ENCODE assay signal across 25 cellular contexts in the genomic region with DNA sequence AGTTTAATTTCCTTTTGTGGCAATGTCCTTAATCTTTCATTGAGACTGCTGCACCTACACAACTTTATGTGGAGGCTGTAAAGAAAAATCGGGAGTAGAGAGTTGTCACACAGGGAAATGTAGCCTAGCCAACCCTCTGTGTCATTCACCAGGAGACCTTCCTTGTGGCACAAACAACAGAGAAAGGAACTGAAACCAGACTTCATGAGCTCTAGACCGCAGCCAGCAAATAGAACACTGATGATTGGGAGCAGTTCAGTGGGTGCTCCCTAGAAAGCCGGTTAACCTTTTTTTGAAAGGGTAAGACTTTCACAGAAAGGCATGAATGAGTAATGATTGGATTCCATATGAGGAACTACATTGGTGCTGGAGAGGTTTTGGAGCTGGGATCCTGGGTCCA.
DNase-seq lines count a peak whose midpoint lies in the region; ATAC-seq and TF ChIP-seq lines count a peak whose summit lies in the region.
"Had no signal": no experiment of that assay in that cellular context is flagged by ENCODE, and none has a peak within 500 bp of the region (broad histone marks: within the 10 kb centered on the region; RNA-seq: fewer than 3 reads in every experiment).

No MANE protein-coding gene starts in this region.

- H3K4me3 Mint-ChIP-seq in T-cell, result no peak overlapping the region
- H3K4me3 Mint-ChIP-seq: activated CD4-positive, alpha-beta memory T cell treated with anti-CD3 and anti-CD28 coated beads, Interleukin-2, amount 10 ng/mL, durations not matched to agents 7 days and 5 days; H9; naive B cell; T-helper 2 cell treated with Interferon-gamma antibody and Interleukin-4, amounts not matched to agents 5 μg/mL and 100 μg/mL, for 36 hours had no signal

- H3K27me3 ChIP-seq in OCI-LY3 (ENCODE audit: low read depth, low read length) (no peaks in the 10 kb centered on the region), mesendoderm (ENCODE audit: insufficient read depth, low read length, poor library complexity) (no peaks in the 10 kb centered on the region)
- H3K27me3 ChIP-seq: foreskin keratinocyte, sigmoid colon, suprapubic skin, vagina had no signal

- no peak overlapping the region for H4K5ac ChIP-seq in mesendoderm (ENCODE audit: low read length)

- no peak for TF ChIP-seq CTCF in OCI-LY3 (IDR thresholded peaks at IDR 0.05; ENCODE audit: low read depth, low read length)

- ATAC-seq in GM18909 (IDR thresholded peaks at IDR 0.05; ENCODE audit: poor library complexity, unreplicated experiment), result peak; percentile 61
- no peak for ATAC-seq in T-cell (replicated peaks in 1 of 4)
- ATAC-seq in HG03108 (IDR thresholded peaks at IDR 0.05; ENCODE audit: unreplicated experiment), result no peak
- ATAC-seq: foreskin keratinocyte, Panc1 had no signal

- H3K18ac ChIP-seq in mesendoderm (ENCODE audit: low read length), result peak overlapping the region; percentile 83

- H2BK5ac ChIP-seq in mesendoderm (ENCODE audit: low read length), result no peak overlapping the region

- no peak overlapping the region for H3K4ac ChIP-seq in mesendoderm (ENCODE audit: low read depth, low read length)

- no peaks in the 10 kb centered on the region for H3K79me1 ChIP-seq in mesendoderm (ENCODE audit: low read length)

- H3K9me3 Mint-ChIP-seq in T-cell, result peaks cover 0 to 7% (median 2%) of the 10 kb centered on the region in 3 donors
- H3K9me3 Mint-ChIP-seq: activated CD4-positive, alpha-beta memory T cell treated with anti-CD3 and anti-CD28 coated beads, Interleukin-2, amount 10 ng/mL, durations not matched to agents 7 days and 5 days; CD14-positive monocyte; H9; naive B cell; T-helper 2 cell treated with Interferon-gamma antibody and Interleukin-4, amounts not matched to agents 5 μg/mL and 100 μg/mL, for 36 hours had no signal

- no peak overlapping the region for H2AFZ ChIP-seq in OCI-LY3 (ENCODE audit: low read depth, low read length)

- WGBS in mesendoderm (ENCODE audit: extremely low coverage, insufficient coverage, low lambda C conversion rate), result no CpG with 5 or more reads among the region's 3 CpGs

- no peak overlapping the region for H3K27ac Mint-ChIP-seq in T-cell
- H3K27ac Mint-ChIP-seq: activated CD4-positive, alpha-beta memory T cell treated with anti-CD3 and anti-CD28 coated beads, Interleukin-2, amount 10 ng/mL, durations not matched to agents 7 days and 5 days; H9; naive B cell; T-helper 2 cell treated with Interferon-gamma antibody and Interleukin-4, amounts not matched to agents 5 μg/mL and 100 μg/mL, for 36 hours had no signal

- H3K4me3 ChIP-seq in OCI-LY3 (ENCODE audit: low read length) (peak overlapping the region; percentile 27), mesendoderm (ENCODE audit: low read length) (no peak overlapping the region)
- H3K4me3 ChIP-seq: sigmoid colon, suprapubic skin, vagina had no signal

- no peaks in the 10 kb centered on the region for H3K36me3 Mint-ChIP-seq in T-cell
- H3K36me3 Mint-ChIP-seq: CD14-positive monocyte, naive B cell had no signal

- DNase-seq in Ammon's horn (ENCODE audit: low spot score) (peak; percentile 56), mesendoderm (no peak), T-cell (no peak), dermis blood vessel endothelial cell (no peak), DMS79 (lab: John Stamatoyannopoulos, UW) (no peak)
- DNase-seq: activated CD4-positive, alpha-beta memory T cell treated with anti-CD3 and anti-CD28 coated beads, Interleukin-2, amount 10 ng/mL, durations not matched to agents 7 days and 5 days; activated CD4-positive, CD25-positive, alpha-beta regulatory T cell; activated naive CD4-positive, alpha-beta T cell; central memory CD4-positive, alpha-beta T cell; erythroblast; foreskin keratinocyte; H9; hippocampal formation; naive B cell; NCI-H1436 treated with DMSO at 0.1 percent for 48 hours; NCI-H774; sigmoid colon had no signal

- H3K79me2 ChIP-seq in OCI-LY3 (ENCODE audit: low read length) (no peaks in the 10 kb centered on the region), mesendoderm (ENCODE audit: control insufficient read depth, insufficient read depth, low read length) (no peaks in the 10 kb centered on the region)

- CTCF ChIA-PET in T-cell (lab: Charles Lee), result no interaction called here

- POLR2A ChIA-PET in T-cell (lab: Charles Lee), result no interaction called here

- no peak overlapping the region for H3K9ac ChIP-seq in OCI-LY3 (ENCODE audit: low read length)
- no peak overlapping the region for H3K9ac ChIP-seq in mesendoderm (ENCODE audit: low read length)

- H3K4me2 ChIP-seq in OCI-LY3 (ENCODE audit: low read length) (peak overlapping the region; percentile 56), mesendoderm (ENCODE audit: low read length) (no peak overlapping the region)

- H3K56ac ChIP-seq in mesendoderm (ENCODE audit: low read length), result no peak overlapping the region

- H3K27me3 Mint-ChIP-seq in T-cell, result no peaks in the 10 kb centered on the region
- H3K27me3 Mint-ChIP-seq: activated CD4-positive, alpha-beta memory T cell treated with anti-CD3 and anti-CD28 coated beads, Interleukin-2, amount 10 ng/mL, durations not matched to agents 7 days and 5 days; naive B cell had no signal

- H3K4me1 ChIP-seq in OCI-LY3 (ENCODE audit: low read length) (peaks cover 23% of the 10 kb centered on the region), mesendoderm (ENCODE audit: control insufficient read depth, low read depth, low read length) (peaks cover 2% of the 10 kb centered on the region)
- H3K4me1 ChIP-seq: foreskin keratinocyte, sigmoid colon, vagina had no signal

- H3K9me3 ChIP-seq in OCI-LY3 (ENCODE audit: insufficient read depth, low read length), result no peaks in the 10 kb centered on the region
- H3K9me3 ChIP-seq: sigmoid colon, suprapubic skin, vagina had no signal

- H4K20me1 ChIP-seq in OCI-LY3 (ENCODE audit: insufficient read depth, low read length), result no peaks in the 10 kb centered on the region

- H3K27ac ChIP-seq in OCI-LY3 (ENCODE audit: low read length), result no peak overlapping the region
- H3K27ac ChIP-seq in mesendoderm (ENCODE audit: low read depth, low read length), result no peak overlapping the region
- H3K27ac ChIP-seq: foreskin keratinocyte, sigmoid colon, suprapubic skin, vagina had no signal

- no peak overlapping the region for H2BK120ac ChIP-seq in mesendoderm (ENCODE audit: low read depth, low read length)

- H3K23ac ChIP-seq in mesendoderm (ENCODE audit: low read length), result no peak overlapping the region

- H4K8ac ChIP-seq in mesendoderm (ENCODE audit: low read depth, low read length), result no peak overlapping the region

- H3K4me1 Mint-ChIP-seq in T-cell, result no peaks in the 10 kb centered on the region
- H3K4me1 Mint-ChIP-seq: activated CD4-positive, alpha-beta memory T cell treated with anti-CD3 and anti-CD28 coated beads, Interleukin-2, amount 10 ng/mL, durations not matched to agents 7 days and 5 days; naive B cell had no signal

- no peak overlapping the region for H2BK15ac ChIP-seq in mesendoderm (replicated peaks; ENCODE audit: low read depth)

- H2AK5ac ChIP-seq in mesendoderm (ENCODE audit: low read length), result no peak overlapping the region

- no peaks in the 10 kb centered on the region for H3K36me3 ChIP-seq in OCI-LY3 (replicated peaks; ENCODE audit: low read depth, low read length)
- H3K36me3 ChIP-seq in mesendoderm (ENCODE audit: control insufficient read depth, insufficient read depth, low read length), result no peaks in the 10 kb centered on the region
- H3K36me3 ChIP-seq: sigmoid colon, suprapubic skin, vagina had no signal
